1 cellular context compared by ENCODE assay signal in genomic region chr2:63596487-63596886, GRCh38.
TF ChIP-seq lines count a peak whose summit lies in the region.

No MANE protein-coding gene starts in this region.

TF ChIP-seq in HepG2, 621 proteins besides CTCF, POLR2A, EP300 and RAD21 (continues in another document):
- TF ChIP-seq SAP130 (CRISPR knock-in tag; IDR thresholded peaks at IDR 0.05; ENCODE audit: low read depth) (peak; percentile 43), HNF4A (CRISPR knock-in tag; IDR thresholded peaks at IDR 0.05) (peak; percentile 81), ZKSCAN8 (CRISPR knock-in tag; IDR thresholded peaks at IDR 0.05; ENCODE audit: borderline replicate concordance) (0 out of 2 replicates have a peak, but pooled peaks have one; percentile 32), ATF2 (CRISPR knock-in tag; IDR thresholded peaks at IDR 0.05) (peak; percentile 73), ZNF362 (CRISPR knock-in tag; IDR thresholded peaks at IDR 0.05; ENCODE audit: borderline replicate concordance) (peak; percentile 85), GLI4 (CRISPR knock-in tag; IDR thresholded peaks at IDR 0.05; ENCODE audit: borderline replicate concordance) (no peak), ZBTB10 (CRISPR knock-in tag; IDR thresholded peaks at IDR 0.05; ENCODE audit: borderline replicate concordance) (no peak), ZNF740 (CRISPR knock-in tag; IDR thresholded peaks at IDR 0.05) (no peak), SP1 (IDR thresholded peaks at IDR 0.05) (no peak), SP1 (CRISPR knock-in tag; IDR thresholded peaks at IDR 0.05) (no peak), ZNF652 (CRISPR knock-in tag; IDR thresholded peaks at IDR 0.05; ENCODE audit: borderline replicate concordance, low read depth) (no peak), FOXA1 (IDR thresholded peaks at IDR 0.05) (no peak), FOXA1 (CRISPR knock-in tag; IDR thresholded peaks at IDR 0.05) (peak; percentile 70), ZBED4 (CRISPR knock-in tag; IDR thresholded peaks at IDR 0.05; ENCODE audit: borderline replicate concordance) (no peak), PPARG (CRISPR knock-in tag; conservative IDR thresholded peaks at IDR 0.05) (peak; percentile 32; the same call in 1 of the 2 replicates), FOXA3 (CRISPR knock-in tag; IDR thresholded peaks at IDR 0.05) (peak; percentile 53), RBM22 (optimal IDR thresholded peaks at IDR 0.05; ENCODE audit: low read length) (no peak), ZNF879 (CRISPR knock-in tag; IDR thresholded peaks at IDR 0.05) (no peak), ATF5 (CRISPR knock-in tag; IDR thresholded peaks at IDR 0.05; ENCODE audit: low read depth) (no peak), ARID5B (CRISPR knock-in tag; IDR thresholded peaks at IDR 0.05) (peak; percentile 67), ZBTB37 (CRISPR knock-in tag; IDR thresholded peaks at IDR 0.05) (no peak), ZNF331 (CRISPR knock-in tag; IDR thresholded peaks at IDR 0.05) (peak; percentile 75; the same call in 1 of the 2 replicates), ZNF17 (CRISPR knock-in tag; IDR thresholded peaks at IDR 0.05) (no peak), ZNF329 (CRISPR knock-in tag; IDR thresholded peaks at IDR 0.05; ENCODE audit: low read depth) (no peak), ZNF512 (CRISPR knock-in tag; IDR thresholded peaks at IDR 0.05) (no peak), ZFP36L2 (CRISPR knock-in tag; IDR thresholded peaks at IDR 0.05) (no peak), SP140L (CRISPR knock-in tag; IDR thresholded peaks at IDR 0.05; ENCODE audit: borderline replicate concordance) (0 out of 2 replicates have a peak, but pooled peaks have one; percentile 36), ATF4 (CRISPR knock-in tag; IDR thresholded peaks at IDR 0.05) (peak in 1 of 2 experiments; percentile 77; a peak in 1 of 4 replicates), HOMEZ (CRISPR knock-in tag; IDR thresholded peaks at IDR 0.05; ENCODE audit: low read depth) (peak; percentile 15; the same call in 1 of the 2 replicates), JUND (CRISPR knock-in tag; IDR thresholded peaks at IDR 0.05) (no peak), KAT8 (CRISPR knock-in tag; IDR thresholded peaks at IDR 0.05) (peak; percentile 41; the same call in 1 of the 2 replicates), ZGPAT (CRISPR knock-in tag; IDR thresholded peaks at IDR 0.05) (peak; percentile 27; the same call in 1 of the 2 replicates), SOX13 (IDR thresholded peaks at IDR 0.05) (no peak), SOX13 (CRISPR knock-in tag; conservative IDR thresholded peaks at IDR 0.05 in 1 of 2, IDR thresholded peaks at IDR 0.05 in 1 of 2) (peak in 1 of 2 experiments; percentile 83; a peak in 2 of 4 replicates), NCOA2 (CRISPR knock-in tag; IDR thresholded peaks at IDR 0.05) (0 out of 2 replicates have a peak, but pooled peaks have one; percentile 33), ZNF292 (CRISPR knock-in tag; IDR thresholded peaks at IDR 0.05; ENCODE audit: borderline replicate concordance, low read depth) (peak; percentile 38; the same call in 1 of the 2 replicates)
